ENCODE assay signal across 1 cellular context in genomic region chr10:73088304-73088703, GRCh38.
A peak's percentile ranks its signal among the peaks of the same experiment; 100 is the strongest.
TF ChIP-seq lines count a peak whose summit lies in the region.

No MANE protein-coding gene starts in this region.

TF ChIP-seq in HepG2, 621 proteins besides CTCF, POLR2A, EP300 and RAD21 (continues in another document):
- TF ChIP-seq ZNF337 (CRISPR knock-in tag; IDR thresholded peaks at IDR 0.05; ENCODE audit: borderline replicate concordance, low read depth) (no peak), PAF1 (CRISPR knock-in tag; IDR thresholded peaks at IDR 0.05) (no peak), ZBTB49 (CRISPR knock-in tag; IDR thresholded peaks at IDR 0.05; ENCODE audit: borderline replicate concordance) (no peak), SMC3 (IDR thresholded peaks at IDR 0.05; ENCODE audit: low read length) (no peak), ZNF263 (CRISPR knock-in tag; IDR thresholded peaks at IDR 0.05) (no peak), SP140L (CRISPR knock-in tag; IDR thresholded peaks at IDR 0.05; ENCODE audit: borderline replicate concordance) (no peak), ZNF224 (CRISPR knock-in tag; IDR thresholded peaks at IDR 0.05) (no peak), ZNF772 (CRISPR knock-in tag; IDR thresholded peaks at IDR 0.05) (no peak), YEATS2 (CRISPR knock-in tag; IDR thresholded peaks at IDR 0.05; ENCODE audit: borderline replicate concordance) (no peak), ZBTB42 (CRISPR knock-in tag; IDR thresholded peaks at IDR 0.05) (no peak), TFE3 (CRISPR knock-in tag; IDR thresholded peaks at IDR 0.05) (no peak), SIN3A (IDR thresholded peaks at IDR 0.05; ENCODE audit: borderline replicate concordance, low read depth, low read length) (no peak), NCOA2 (CRISPR knock-in tag; IDR thresholded peaks at IDR 0.05) (peak; percentile 79), RNF2 (conservative IDR thresholded peaks at IDR 0.05; ENCODE audit: low read depth) (no peak), KDM6A (CRISPR knock-in tag; IDR thresholded peaks at IDR 0.05; ENCODE audit: low read depth) (no peak), BCLAF1 (IDR thresholded peaks at IDR 0.05) (no peak), ZBTB7B (CRISPR knock-in tag; IDR thresholded peaks at IDR 0.05) (peak; percentile 39; the same call in 1 of the 2 replicates), ZKSCAN5 (CRISPR knock-in tag; IDR thresholded peaks at IDR 0.05) (no peak), ZMYM3 (CRISPR knock-in tag; IDR thresholded peaks at IDR 0.05) (no peak), KLF11 (CRISPR knock-in tag; IDR thresholded peaks at IDR 0.05) (no peak), FOXO4 (CRISPR knock-in tag; conservative IDR thresholded peaks at IDR 0.05) (0 out of 2 replicates have a peak, but pooled peaks have one; percentile 83), TEAD3 (CRISPR knock-in tag; optimal IDR thresholded peaks at IDR 0.05; ENCODE audit: borderline replicate concordance) (peak; percentile 63), SKI (IDR thresholded peaks at IDR 0.05; ENCODE audit: partially characterized antibody) (peak; percentile 42), HNF4A (CRISPR knock-in tag; IDR thresholded peaks at IDR 0.05) (peak; percentile 62), FOXK2 (IDR thresholded peaks at IDR 0.05) (no peak), MBD4 (IDR thresholded peaks at IDR 0.05; ENCODE audit: borderline replicate concordance, low read length) (no peak), HES4 (CRISPR knock-in tag; IDR thresholded peaks at IDR 0.05; ENCODE audit: borderline replicate concordance) (no peak), IKZF5 (CRISPR knock-in tag; IDR thresholded peaks at IDR 0.05) (no peak), THAP9 (CRISPR knock-in tag; IDR thresholded peaks at IDR 0.05; ENCODE audit: borderline replicate concordance) (no peak), PHF21A (CRISPR knock-in tag; IDR thresholded peaks at IDR 0.05) (peak; percentile 59; the same call in 1 of the 2 replicates), KLF9 (CRISPR knock-in tag; IDR thresholded peaks at IDR 0.05; ENCODE audit: low read depth) (no peak), ASH2L (IDR thresholded peaks at IDR 0.05; ENCODE audit: insufficient read length, low read depth, low read length) (no peak), ELF3 (CRISPR knock-in tag; IDR thresholded peaks at IDR 0.05) (no peak), ZBTB39 (CRISPR knock-in tag; IDR thresholded peaks at IDR 0.05) (peak; percentile 81; the same call in 1 of the 2 replicates), ZNF10 (CRISPR knock-in tag; IDR thresholded peaks at IDR 0.05; ENCODE audit: borderline replicate concordance, low read depth) (no peak), ZNF775 (CRISPR knock-in tag; IDR thresholded peaks at IDR 0.05; ENCODE audit: borderline replicate concordance) (0 out of 2 replicates have a peak, but pooled peaks have one; percentile 43), RFX3 (CRISPR knock-in tag; IDR thresholded peaks at IDR 0.05) (no peak), PBX2 (CRISPR knock-in tag; IDR thresholded peaks at IDR 0.05) (no peak), SRSF1 (optimal IDR thresholded peaks at IDR 0.05; ENCODE audit: low read depth, low read length) (no peak), ONECUT2 (CRISPR knock-in tag; IDR thresholded peaks at IDR 0.05) (peak; percentile 67), SOX13 (IDR thresholded peaks at IDR 0.05) (no peak), SOX13 (CRISPR knock-in tag; conservative IDR thresholded peaks at IDR 0.05 in 1 of 2, IDR thresholded peaks at IDR 0.05 in 1 of 2) (peak in 1 of 2 experiments; percentile 74; a peak in 2 of 4 replicates), KAT8 (CRISPR knock-in tag; IDR thresholded peaks at IDR 0.05) (peak; percentile 39; the same call in 1 of the 2 replicates), FOSL1 (CRISPR knock-in tag; IDR thresholded peaks at IDR 0.05; ENCODE audit: borderline replicate concordance) (no peak), ERF (CRISPR knock-in tag; IDR thresholded peaks at IDR 0.05) (peak; percentile 45; the same call in 1 of the 2 replicates), ZNF232 (CRISPR knock-in tag; IDR thresholded peaks at IDR 0.05; ENCODE audit: borderline replicate concordance) (no peak)
